33 cellular contexts compared by ENCODE assay signal in the genomic region with DNA sequence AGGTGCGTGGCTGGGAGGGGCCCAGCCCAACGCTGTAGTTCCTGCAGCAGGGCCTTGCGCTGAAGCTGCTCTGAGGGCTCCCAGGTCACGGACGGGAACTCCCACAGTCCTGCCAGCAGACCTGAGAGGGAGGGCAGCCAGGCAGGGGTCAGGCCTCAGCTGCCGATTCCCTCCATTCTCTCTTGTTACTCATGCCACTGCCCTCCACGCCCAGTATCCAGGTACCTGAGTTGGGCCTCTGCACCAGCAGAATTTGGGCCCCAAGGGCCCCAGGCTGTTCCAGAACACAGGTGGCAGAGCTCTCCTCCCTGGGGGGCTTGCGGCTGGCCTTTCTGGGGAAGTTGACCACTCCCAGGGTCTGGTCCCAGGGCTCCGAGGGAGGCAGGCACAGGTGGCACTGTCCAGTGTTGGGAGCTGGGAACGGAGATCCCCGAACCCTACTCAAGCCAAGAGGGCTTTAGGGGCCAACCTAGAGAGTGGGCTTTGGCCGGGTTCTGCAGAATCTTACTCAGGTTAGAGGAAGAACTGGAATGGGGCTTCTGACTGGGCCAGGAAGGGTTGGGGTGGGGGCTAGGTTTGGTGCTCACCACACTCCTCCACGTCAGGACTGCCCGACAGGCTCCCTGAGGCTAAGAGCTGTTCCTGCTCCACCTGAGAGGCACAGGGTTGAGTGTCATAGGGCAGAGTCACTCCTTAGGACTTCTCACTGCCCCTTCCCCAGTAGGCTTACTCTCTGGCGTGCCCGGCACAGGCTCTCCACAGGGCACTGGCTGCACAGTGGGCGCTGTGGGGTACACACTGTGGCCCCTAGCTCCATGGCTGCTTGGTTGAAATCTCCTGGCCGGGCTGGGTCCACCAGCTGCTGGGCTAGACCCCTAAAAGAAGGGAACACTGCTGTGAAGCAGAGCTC. TPM values are rescaled to one million over a fixed set of nuclear protein-coding genes. Genes with fewer than 3 reads are reported as not detected.
"Had no signal": no experiment of that assay in that cellular context is flagged by ENCODE, and none has a peak within 500 bp of the region (broad histone marks: within the 10 kb centered on the region; RNA-seq: fewer than 3 reads in every experiment).

No MANE protein-coding gene starts in this region.

- H3K27ac Mint-ChIP-seq: activated CD4-positive, alpha-beta memory T cell treated with anti-CD3 and anti-CD28 coated beads for 36 hours; activated CD4-positive, alpha-beta T cell treated with anti-CD3 and anti-CD28 coated beads for 36 hours; activated CD4-positive, alpha-beta T cell treated with anti-CD3 and anti-CD28 coated beads, Interleukin-2, amount 10 ng/mL, durations not matched to agents 24 days and 14 days; activated CD8-positive, alpha-beta memory T cell treated with anti-CD3 and anti-CD28 coated beads, Interleukin-2, amount 10 ng/mL, durations not matched to agents 7 days and 5 days; activated CD8-positive, alpha-beta T cell treated with anti-CD3 and anti-CD28 coated beads, Interleukin-2, amount 10 ng/mL, durations not matched to agents 7 days and 5 days; activated naive CD4-positive, alpha-beta T cell treated with anti-CD3 and anti-CD28 coated beads for 36 hours; activated naive CD4-positive, alpha-beta T cell treated with anti-CD3 and anti-CD28 coated beads, Interleukin-2, amount 50 U/mL, for 72 hours; activated naive CD8-positive, alpha-beta T cell treated with anti-CD3 and anti-CD28 coated beads, Interleukin-2, amount 10 ng/mL, durations not matched to agents 7 days and 5 days; activated T-helper 1 cell treated with anti-CD3 and anti-CD28 coated beads, Interleukin-12 subunit alpha, Interleukin-12 subunit beta, Interleukin-2, Interleukin-4 antibody, amounts not matched to agents 30 ng/mL and 10 ng/mL and 1 ng/mL, durations not matched to agents 14 hours and 24 hours and 36 hours; activated T-helper 2 cell treated with anti-CD3 and anti-CD28 coated beads, Interferon-gamma antibody, Interleukin-2, Interleukin-4, amounts not matched to agents 10 μg/mL and 5 μg/mL and 100 μg/mL, durations not matched to agents 14 hours and 24 hours and 36 hours; brain; dendritic cell treated with granulocyte-macrophage colony-stimulating factor and Interleukin-4, amounts not matched to agents 40 ng/mL and 50 ng/mL, for 4 days had no signal

- H3K9me3 Mint-ChIP-seq: activated CD4-positive, alpha-beta memory T cell treated with anti-CD3 and anti-CD28 coated beads for 36 hours; activated CD4-positive, alpha-beta T cell treated with anti-CD3 and anti-CD28 coated beads, Interleukin-2, amount 10 ng/mL, durations not matched to agents 24 days and 14 days; activated naive CD4-positive, alpha-beta T cell treated with anti-CD3 and anti-CD28 coated beads for 36 hours; activated naive CD4-positive, alpha-beta T cell treated with anti-CD3 and anti-CD28 coated beads, Interleukin-2, amount 50 U/mL, for 72 hours; activated naive CD8-positive, alpha-beta T cell treated with anti-CD3 and anti-CD28 coated beads, Interleukin-2, amount 10 ng/mL, durations not matched to agents 7 days and 5 days; activated T-helper 1 cell treated with anti-CD3 and anti-CD28 coated beads, Interleukin-12 subunit alpha, Interleukin-12 subunit beta, Interleukin-2, Interleukin-4 antibody, amounts not matched to agents 30 ng/mL and 10 ng/mL and 1 ng/mL, durations not matched to agents 14 hours and 24 hours and 36 hours; activated T-helper 2 cell treated with anti-CD3 and anti-CD28 coated beads, Interferon-gamma antibody, Interleukin-2, Interleukin-4, amounts not matched to agents 10 μg/mL and 5 μg/mL and 100 μg/mL, durations not matched to agents 14 hours and 24 hours and 36 hours; dendritic cell treated with granulocyte-macrophage colony-stimulating factor and Interleukin-4, amounts not matched to agents 40 ng/mL and 50 ng/mL, for 4 days had no signal

- H3K36me3 ChIP-seq: breast epithelium, colonic mucosa had no signal

- H3K27me3 ChIP-seq: ascending aorta, breast epithelium, cardiac muscle cell, colonic mucosa, dorsolateral prefrontal cortex, gastrocnemius medialis had no signal

- H3K9me3 ChIP-seq: ascending aorta, breast epithelium, colonic mucosa, esophagus muscularis mucosa, gastrocnemius medialis, heart left ventricle had no signal

- H3K27ac ChIP-seq: ascending aorta, breast epithelium, cardiac muscle cell, colonic mucosa, esophagus muscularis mucosa, foreskin keratinocyte, gastrocnemius medialis, heart left ventricle had no signal

- H3K4me1 ChIP-seq: breast epithelium, foreskin keratinocyte had no signal

- H3K4me3 ChIP-seq: ascending aorta, breast epithelium, cardiac muscle cell, colonic mucosa, dorsolateral prefrontal cortex, esophagus muscularis mucosa, gastrocnemius medialis, heart left ventricle had no signal

- H3K4me3 Mint-ChIP-seq: activated CD4-positive, alpha-beta memory T cell treated with anti-CD3 and anti-CD28 coated beads for 36 hours; activated CD4-positive, alpha-beta T cell treated with anti-CD3 and anti-CD28 coated beads for 36 hours; activated CD4-positive, alpha-beta T cell treated with anti-CD3 and anti-CD28 coated beads, Interleukin-2, amount 10 ng/mL, durations not matched to agents 24 days and 14 days; activated CD8-positive, alpha-beta memory T cell treated with anti-CD3 and anti-CD28 coated beads, Interleukin-2, amount 10 ng/mL, durations not matched to agents 7 days and 5 days; activated CD8-positive, alpha-beta T cell treated with anti-CD3 and anti-CD28 coated beads, Interleukin-2, amount 10 ng/mL, durations not matched to agents 7 days and 5 days; activated naive CD4-positive, alpha-beta T cell treated with anti-CD3 and anti-CD28 coated beads for 36 hours; activated naive CD8-positive, alpha-beta T cell treated with anti-CD3 and anti-CD28 coated beads, Interleukin-2, amount 10 ng/mL, durations not matched to agents 7 days and 5 days; activated T-helper 1 cell treated with anti-CD3 and anti-CD28 coated beads, Interleukin-12 subunit alpha, Interleukin-12 subunit beta, Interleukin-2, Interleukin-4 antibody, amounts not matched to agents 30 ng/mL and 10 ng/mL and 1 ng/mL, durations not matched to agents 14 hours and 24 hours and 36 hours; brain; dendritic cell treated with granulocyte-macrophage colony-stimulating factor and Interleukin-4, amounts not matched to agents 40 ng/mL and 50 ng/mL, for 4 days had no signal

- H3K27me3 Mint-ChIP-seq: activated CD4-positive, alpha-beta memory T cell treated with anti-CD3 and anti-CD28 coated beads for 36 hours; activated CD4-positive, alpha-beta T cell treated with anti-CD3 and anti-CD28 coated beads for 36 hours; activated CD4-positive, alpha-beta T cell treated with anti-CD3 and anti-CD28 coated beads, Interleukin-2, amount 10 ng/mL, durations not matched to agents 24 days and 14 days; activated CD8-positive, alpha-beta memory T cell treated with anti-CD3 and anti-CD28 coated beads, Interleukin-2, amount 10 ng/mL, durations not matched to agents 7 days and 5 days; activated naive CD8-positive, alpha-beta T cell treated with anti-CD3 and anti-CD28 coated beads, Interleukin-2, amount 10 ng/mL, durations not matched to agents 7 days and 5 days; brain had no signal

- DNase-seq: activated CD4-positive, alpha-beta memory T cell treated with anti-CD3 and anti-CD28 coated beads for 36 hours; activated CD4-positive, alpha-beta T cell treated with anti-CD3 and anti-CD28 coated beads for 36 hours; activated CD4-positive, alpha-beta T cell treated with anti-CD3 and anti-CD28 coated beads, Interleukin-2, amount 10 ng/mL, durations not matched to agents 24 days and 14 days; activated CD4-positive, CD25-positive, alpha-beta regulatory T cell; activated CD4-positive, CD25-positive, alpha-beta regulatory T cell treated with anti-CD3 and anti-CD28 coated beads, Interleukin-2, amount 50 U/mL, for 72 hours; activated CD8-positive, alpha-beta memory T cell treated with anti-CD3 and anti-CD28 coated beads, Interleukin-2, amount 10 ng/mL, durations not matched to agents 7 days and 5 days; activated CD8-positive, alpha-beta memory T cell treated with anti-CD3 and anti-CD28 coated beads, Interleukin-2, amount 50 U/mL, for 4 hours; activated CD8-positive, alpha-beta T cell treated with anti-CD3 and anti-CD28 coated beads, Interleukin-2, amount 10 ng/mL, durations not matched to agents 7 days and 5 days; activated effector memory CD4-positive, alpha-beta T cell treated with anti-CD3 and anti-CD28 coated beads, Interleukin-2, amount 50 U/mL, for 16 hours; activated naive CD4-positive, alpha-beta T cell treated with anti-CD3 and anti-CD28 coated beads for 36 hours; activated naive CD8-positive, alpha-beta T cell treated with anti-CD3 and anti-CD28 coated beads, Interleukin-2, amount 10 ng/mL, durations not matched to agents 7 days and 5 days; activated T-cell treated with anti-CD3 and anti-CD28 coated beads, Interleukin-2, amount 50 U/mL, for 1 hour; activated T-cell treated with anti-CD3 and anti-CD28 coated beads, Interleukin-2, amount 50 U/mL, for 48 hours; central memory CD4-positive, alpha-beta T cell; cerebellar nuclear complex; colonic mucosa; dorsolateral prefrontal cortex; effector memory CD4-positive, alpha-beta T cell; erythroblast; foreskin keratinocyte; gastrocnemius medialis; glutamatergic neuron; heart left ventricle; T-helper 2 cell had no signal

RNA-seq across cellular contexts. Expression of gene HPDL, which starts 5.0 kb away (rescaled TPM):
- total RNA-seq: ascending aorta had no signal
